8 cellular contexts compared by ENCODE assay signal in genomic region chr12:75390156-75390898, GRCh38. TPM values are rescaled to one million over a fixed set of nuclear protein-coding genes. Genes with fewer than 3 reads are reported as not detected.
DNase-seq lines count a peak whose midpoint lies in the region; ATAC-seq and TF ChIP-seq lines count a peak whose summit lies in the region.

No MANE protein-coding gene starts in this region.

- peaks cover 20% of the 10 kb centered on the region for H3K4me1 Mint-ChIP-seq in WTC11
- peaks cover 47% of the 10 kb centered on the region for H3K4me1 Mint-ChIP-seq in stimulated activated naive CD8-positive, alpha-beta T cell treated with anti-CD3 and anti-CD28 coated beads, Interleukin-15, amount 100 ng/mL, for 72 hours

- H3K36me3 ChIP-seq in cardiac muscle cell (no peaks in the 10 kb centered on the region), iPS-15b (ENCODE audit: control insufficient read depth, insufficient read depth, low read length) (no peaks in the 10 kb centered on the region)

- intact Hi-C loops in Right ventricle myocardium superior (cut with DNase I): loop anchor here (10.0 kb wide), 1 partner anchor 56 kb away; the partner anchor contains the start of genes CAPS2 and GLIPR1L1

- H3K4me1 ChIP-seq in cardiac muscle cell (ENCODE audit: low read depth) (no peaks in the 10 kb centered on the region), iPS-15b (ENCODE audit: control insufficient read depth, insufficient read depth, low read length) (peaks cover 6% of the 10 kb centered on the region)

- peak overlapping the region; percentile 70; the same call in 1 of the 2 replicates for H3K27ac Mint-ChIP-seq in WTC11
- peak overlapping the region; percentile 98 for H3K27ac Mint-ChIP-seq in stimulated activated naive CD8-positive, alpha-beta T cell treated with anti-CD3 and anti-CD28 coated beads, Interleukin-15, amount 100 ng/mL, for 72 hours

- H3K27me3 Mint-ChIP-seq in WTC11 (ENCODE audit: low read depth): no peaks in the 10 kb centered on the region
- no peaks in the 10 kb centered on the region for H3K27me3 Mint-ChIP-seq in stimulated activated naive CD8-positive, alpha-beta T cell treated with anti-CD3 and anti-CD28 coated beads, Interleukin-15, amount 100 ng/mL, for 72 hours

- TF ChIP-seq CTCF in cardiac muscle cell (IDR thresholded peaks at IDR 0.05; ENCODE audit: low read depth, low read length): no peak
- TF ChIP-seq CTCF in WTC11 (IDR thresholded peaks at IDR 0.05): no peak

- H3K9ac ChIP-seq in iPS-15b (ENCODE audit: low read depth, low read length): no peak overlapping the region

- ATAC-seq in Right ventricle myocardium superior (ENCODE audit: poor library complexity): no peak
- ATAC-seq in WTC11: no peak
- no peak for ATAC-seq in stimulated activated naive CD8-positive, alpha-beta T cell treated with anti-CD3 and anti-CD28 coated beads, Interleukin-15, amount 100 ng/mL, for 72 hours

- peak overlapping the region; percentile 70 for H3K4me3 Mint-ChIP-seq in WTC11
- peak overlapping the region; percentile 90 to 92 for H3K4me3 Mint-ChIP-seq in stimulated activated naive CD8-positive, alpha-beta T cell treated with anti-CD3 and anti-CD28 coated beads, Interleukin-15, amount 100 ng/mL, for 72 hours

- DNase-seq in cardiac muscle cell (ENCODE audit: low read depth in 1 of 2, low spot score in 1 of 2): no peak
- DNase-seq in Right ventricle myocardium superior: no peak
- no peak for DNase-seq in WTC11 (ENCODE audit: low spot score)
- DNase-seq in stimulated activated naive CD8-positive, alpha-beta T cell treated with anti-CD3 and anti-CD28 coated beads, Interleukin-15, amount 100 ng/mL, for 72 hours: no peak
- DNase-seq in stimulated activated CD4-positive, alpha-beta T cell treated with anti-CD3 and anti-CD28 coated beads, Interleukin-15, amount 100 ng/mL, for 24 hours: no peak
- no peak for DNase-seq in NCI-H748 (lab: John Stamatoyannopoulos, UW; ENCODE audit: unreplicated experiment)
- no peak for DNase-seq in NCI-H128 (lab: John Stamatoyannopoulos, UW; ENCODE audit: unreplicated experiment)

- POLR2A ChIA-PET in WTC11 (lab: Charles Lee): interaction anchor here (0.6 kb wide), 1 partner anchor 86 kb away, joined by 3 read pairs; no protein-coding TSS in a partner anchor

- CTCF ChIA-PET in WTC11 (lab: Charles Lee): interaction anchor here (0.6 to 2.0 kb wide), 24 partner anchors 12 to 1388 kb away, joined by 3 to 40 read pairs (median 5); partner anchors contain the start of genes CAPS2, GLIPR1L1 and PHLDA1

- H3K9me3 Mint-ChIP-seq in WTC11: peaks cover 6% of the 10 kb centered on the region; the same call in 1 of the 2 replicates
- peaks cover 0 to 10% of the 10 kb centered on the region in 2 donors for H3K9me3 Mint-ChIP-seq in stimulated activated naive CD8-positive, alpha-beta T cell treated with anti-CD3 and anti-CD28 coated beads, Interleukin-15, amount 100 ng/mL, for 72 hours

- H3K27ac ChIP-seq in cardiac muscle cell: no peak overlapping the region

- peak overlapping the region; percentile 17 for H3K4me3 ChIP-seq in cardiac muscle cell
- H3K4me3 ChIP-seq in iPS-15b (ENCODE audit: low read depth, low read length): peak overlapping the region; percentile 24

- peaks cover 7% of the 10 kb centered on the region; the same call in 1 of the 2 replicates for H3K36me3 Mint-ChIP-seq in WTC11

- H3K9me3 ChIP-seq in cardiac muscle cell (ENCODE audit: low read depth): no peaks in the 10 kb centered on the region
- no peaks in the 10 kb centered on the region for H3K9me3 ChIP-seq in iPS-15b (ENCODE audit: control insufficient read depth, insufficient read depth, low read length)

- H3K27me3 ChIP-seq in cardiac muscle cell (no peaks in the 10 kb centered on the region), iPS-15b (ENCODE audit: control insufficient read depth, insufficient read depth, low read length) (no peaks in the 10 kb centered on the region)

TF ChIP-seq in WTC11, 78 proteins besides CTCF, POLR2A, EP300 and RAD21 (continues in another document):
- no peak for TF ChIP-seq USF1 (CRISPR knock-in tag; IDR thresholded peaks at IDR 0.05)
- TF ChIP-seq ARID4B (CRISPR knock-in tag; IDR thresholded peaks at IDR 0.05; ENCODE audit: borderline replicate concordance): no peak
- no peak for TF ChIP-seq E2F1 (CRISPR knock-in tag; IDR thresholded peaks at IDR 0.05)
- TF ChIP-seq SOX15 (CRISPR knock-in tag; IDR thresholded peaks at IDR 0.05): no peak
- TF ChIP-seq TEAD1 (CRISPR knock-in tag; IDR thresholded peaks at IDR 0.05): no peak
- TF ChIP-seq SP1 (CRISPR knock-in tag; conservative IDR thresholded peaks at IDR 0.05): no peak
- no peak for TF ChIP-seq MXD4 (CRISPR knock-in tag; IDR thresholded peaks at IDR 0.05; ENCODE audit: borderline replicate concordance)
- no peak for TF ChIP-seq ZNF671 (CRISPR knock-in tag; IDR thresholded peaks at IDR 0.05)
- TF ChIP-seq RORB (CRISPR knock-in tag; IDR thresholded peaks at IDR 0.05): no peak
- no peak for TF ChIP-seq FOXJ3 (CRISPR knock-in tag; IDR thresholded peaks at IDR 0.05; ENCODE audit: borderline replicate concordance)
- TF ChIP-seq ZNF121 (CRISPR knock-in tag; IDR thresholded peaks at IDR 0.05): no peak
- no peak for TF ChIP-seq FOXP1 (CRISPR knock-in tag; IDR thresholded peaks at IDR 0.05; ENCODE audit: borderline replicate concordance)
- no peak for TF ChIP-seq MLX (CRISPR knock-in tag; IDR thresholded peaks at IDR 0.05)
- no peak for TF ChIP-seq JAZF1 (CRISPR knock-in tag; IDR thresholded peaks at IDR 0.05)
- no peak for TF ChIP-seq GTF2I (CRISPR knock-in tag; conservative IDR thresholded peaks at IDR 0.05)
- TF ChIP-seq ZNF138 (CRISPR knock-in tag; conservative IDR thresholded peaks at IDR 0.05): no peak
- TF ChIP-seq ZNF423 (CRISPR knock-in tag; IDR thresholded peaks at IDR 0.05): no peak

RNA-seq across cellular contexts. Expression of gene GLIPR1L2, which starts 0.6 kb away (rescaled TPM):
- total RNA-seq in cardiac muscle cell (0.63 TPM in 1 of 2 replicates, not detected in the other), Right ventricle myocardium superior (2.4 TPM), WTC11 (2021) (0.30 to 0.32 TPM in 2 of 3 replicates, not detected in the other)
- 0.54 and 5.6 TPM in 2 replicates for polyA plus RNA-seq in cardiac muscle cell

RNA-seq across cellular contexts. Expression of gene GLIPR1L1, which starts 55.9 kb away (rescaled TPM):
- not detected in 2 replicates for total RNA-seq in cardiac muscle cell
- not detected in 2 replicates for polyA plus RNA-seq in cardiac muscle cell
- total RNA-seq in Right ventricle myocardium superior: not detected
- total RNA-seq in WTC11 (2021): 0.69 TPM in 1 of 3 replicates, not detected in the others
